In genomic region chr5:110735545-110735944, GRCh38 we compare ENCODE assay signal across 30 cellular contexts.
"Had no signal": no experiment of that assay in that cellular context is flagged by ENCODE, and none has a peak within 500 bp of the region (broad histone marks: within the 10 kb centered on the region; RNA-seq: fewer than 3 reads in every experiment).

No MANE protein-coding gene starts in this region.

- H3K36me3 ChIP-seq: heart left ventricle, pancreas, prostate gland, thoracic aorta had no signal

- DNase-seq: activated CD4-positive, alpha-beta T cell treated with anti-CD3 and anti-CD28 coated beads for 48 hours; activated CD4-positive, alpha-beta T cell treated with anti-CD3 and anti-CD28 coated beads, Interleukin-2, amount 50 U/mL, for 48 hours; activated CD8-positive, alpha-beta memory T cell treated with anti-CD3 and anti-CD28 coated beads for 24 hours; activated gamma-delta T cell; activated naive CD4-positive, alpha-beta T cell treated with anti-CD3 and anti-CD28 coated beads, Interleukin-2, amount 10 ng/mL, durations not matched to agents 7 days and 5 days; amygdala; caudate nucleus; cortex of kidney; effector memory CD8-positive, alpha-beta T cell; foreskin keratinocyte; heart left ventricle; hypothalamus; immature natural killer cell; kidney; left colon; mammary epithelial cell; midbrain; naive thymus-derived CD4-positive, alpha-beta T cell; pancreas; retina; stimulated activated CD4-positive, alpha-beta T cell treated with anti-CD3 and anti-CD28 coated beads, Interleukin-12 subunit alpha, Interleukin-12 subunit beta, amount 100 ng/mL, for 4 hours; stimulated activated CD4-positive, alpha-beta T cell treated with anti-CD3 and anti-CD28 coated beads, Interleukin-4, amount 100 ng/mL, for 1 hour; trophoblast cell; WERI-Rb-1 had no signal

- H3K4me3 ChIP-seq: heart left ventricle, pancreas, prostate gland, skin epidermis, thoracic aorta had no signal

- ATAC-seq: activated CD4-positive, CD25-positive, alpha-beta regulatory T cell treated with anti-CD3 and anti-CD28 coated beads, Interleukin-2, amount 50 U/mL, for 24 hours; effector memory CD8-positive, alpha-beta T cell; foreskin keratinocyte; heart left ventricle; left colon; naive thymus-derived CD4-positive, alpha-beta T cell; pancreas; sciatic nerve; stimulated activated effector memory CD8-positive, alpha-beta T cell treated with anti-CD3 and anti-CD28 coated beads, Interleukin-12 subunit alpha, Interleukin-12 subunit beta, amount 100 ng/mL, for 72 hours had no signal

- H3K9me3 ChIP-seq: heart left ventricle, pancreas, prostate gland, thoracic aorta had no signal

- H3K27ac ChIP-seq: foreskin keratinocyte, heart left ventricle, pancreas, prostate gland, skin epidermis, thoracic aorta, WERI-Rb-1 had no signal

- H3K4me1 ChIP-seq: foreskin keratinocyte, prostate gland had no signal

- H3K27me3 ChIP-seq: foreskin keratinocyte, heart left ventricle, pancreas had no signal
